Comparison of ENCODE assay signal across 8 cellular contexts in genomic region chr9:127916665-127917581, GRCh38. TPM values are rescaled to one million over a fixed set of nuclear protein-coding genes. Genes with fewer than 3 reads are reported as not detected.
DNase-seq lines count a peak whose midpoint lies in the region; ATAC-seq, FAIRE-seq and TF ChIP-seq lines count a peak whose summit lies in the region.

A gene with protein sequence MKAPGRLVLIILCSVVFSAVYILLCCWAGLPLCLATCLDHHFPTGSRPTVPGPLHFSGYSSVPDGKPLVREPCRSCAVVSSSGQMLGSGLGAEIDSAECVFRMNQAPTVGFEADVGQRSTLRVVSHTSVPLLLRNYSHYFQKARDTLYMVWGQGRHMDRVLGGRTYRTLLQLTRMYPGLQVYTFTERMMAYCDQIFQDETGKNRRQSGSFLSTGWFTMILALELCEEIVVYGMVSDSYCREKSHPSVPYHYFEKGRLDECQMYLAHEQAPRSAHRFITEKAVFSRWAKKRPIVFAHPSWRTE (minus strand): TSS chr9:127917041. CDS start chr9:127916419, 622 bp downstream.

- peaks cover 12% of the 10 kb centered on the region for H3K36me3 Mint-ChIP-seq in T-helper 2 cell treated with Interferon-gamma antibody and Interleukin-4, amounts not matched to agents 5 μg/mL and 100 μg/mL, for 36 hours (ENCODE audit: low read depth)

- DNase-seq in GM12891 (ENCODE audit: insufficient read length, low spot score) (peak; percentile 96), NCI-H146 (lab: John Stamatoyannopoulos, UW) (peak; percentile 76), anterior cingulate cortex (lab: John Stamatoyannopoulos, UW) (peak; percentile 33 to 97 (median 91)), right atrium auricular region (ENCODE audit: low spot score) (peak; percentile 95), putamen (ENCODE audit: low spot score) (peak; percentile 94), urothelium cell line (ENCODE audit: low spot score) (peak; percentile 98)
- peak; percentile 91 for DNase-seq in T-helper 2 cell treated with Interferon-gamma antibody and Interleukin-4, amounts not matched to agents 5 μg/mL and 100 μg/mL, for 36 hours (ENCODE audit: low spot score)

- peak; percentile 95 for FAIRE-seq in GM12891 (lab: Jason Lieb, UNC)
- no peak for FAIRE-seq in urothelium cell line (lab: Jason Lieb, UNC)

- no peaks in the 10 kb centered on the region for H3K27me3 ChIP-seq in right atrium auricular region

- peak within 1 kb of the TSS; percentile 75 to 84 for H3K4me3 ChIP-seq in right atrium auricular region

- peaks cover under 1% of the 10 kb centered on the region for H3K27me3 Mint-ChIP-seq in T-helper 2 cell treated with Interferon-gamma antibody and Interleukin-4, amounts not matched to agents 5 μg/mL and 100 μg/mL, for 36 hours (ENCODE audit: low read depth)

- H3K27ac Mint-ChIP-seq in T-helper 2 cell treated with Interferon-gamma antibody and Interleukin-4, amounts not matched to agents 5 μg/mL and 100 μg/mL, for 36 hours = peak within 1 kb of the TSS; percentile 87

- peaks cover 7% of the 10 kb centered on the region for H3K36me3 ChIP-seq in right atrium auricular region

- peak; percentile 74 for TF ChIP-seq POLR2A in GM12891 (IDR thresholded peaks at IDR 0.05; ENCODE audit: low read depth, low read length)

- peak within 1 kb of the TSS; percentile 86 for H3K4me3 Mint-ChIP-seq in T-helper 2 cell treated with Interferon-gamma antibody and Interleukin-4, amounts not matched to agents 5 μg/mL and 100 μg/mL, for 36 hours

- ATAC-seq in HG02798 (IDR thresholded peaks at IDR 0.05; ENCODE audit: poor library complexity, unreplicated experiment) = peak; percentile 89

- TF ChIP-seq CTCF in right atrium auricular region (IDR thresholded peaks at IDR 0.05) = no peak

- no peaks in the 10 kb centered on the region for H3K9me3 ChIP-seq in right atrium auricular region

- no peaks in the 10 kb centered on the region for H3K9me3 Mint-ChIP-seq in T-helper 2 cell treated with Interferon-gamma antibody and Interleukin-4, amounts not matched to agents 5 μg/mL and 100 μg/mL, for 36 hours

- H3K4me1 Mint-ChIP-seq in T-helper 2 cell treated with Interferon-gamma antibody and Interleukin-4, amounts not matched to agents 5 μg/mL and 100 μg/mL, for 36 hours (ENCODE audit: low read depth) = peaks cover 48% of the 10 kb centered on the region

- peak within 1 kb of the TSS; percentile 69 to 72 for H3K27ac ChIP-seq in right atrium auricular region

- H3K4me1 ChIP-seq in right atrium auricular region = peaks cover 0 to 60% of the 10 kb centered on the region in 2 donors

TF ChIP-seq in GM12891, 5 proteins besides CTCF, POLR2A, EP300 and RAD21:
- TF ChIP-seq TAF1 (IDR thresholded peaks at IDR 0.05; ENCODE audit: low read depth, low read length) (peak; percentile 47; the same call in 1 of the 2 replicates), SPI1 (IDR thresholded peaks at IDR 0.05; ENCODE audit: low read depth, low read length) (no peak), POLR2AphosphoS5 (IDR thresholded peaks at IDR 0.05; ENCODE audit: low read depth, low read length) (peak; percentile 72)
TF ChIP-seq in GM12891: peak in this region for 2.

RNA-seq across cellular contexts. Expression of the gene that starts here (rescaled TPM):
- 27.0 TPM for polyA plus RNA-seq in GM12891 (2012; ENCODE audit: low read depth, missing spikeins)
- 10 to 100 TPM; 31.7 to 59.0 TPM for total RNA-seq in right atrium auricular region

Comparison
In these comparisons a context has a peak if more than half of its experiments do, and no peak if none do; other contexts are left out.
1. Peak in every context shown above with its lines: DNase-seq, ATAC-seq, H3K4me3 ChIP-seq and H3K27ac ChIP-seq.